16 cellular contexts compared by ENCODE assay signal in genomic region chr21:37414292-37415253, GRCh38. TPM values are rescaled to one million over a fixed set of nuclear protein-coding genes. Genes with fewer than 3 reads are reported as not detected.
DNase-seq lines count a peak whose midpoint lies in the region; ATAC-seq and TF ChIP-seq lines count a peak whose summit lies in the region.
"Had no signal": no experiment of that assay in that cellular context is flagged by ENCODE, and none has a peak within 500 bp of the region (broad histone marks: within the 10 kb centered on the region; RNA-seq: fewer than 3 reads in every experiment).

No MANE protein-coding gene starts in this region.

- in situ Hi-C loops in GM13976 (cut with MboI; ENCODE audit: low sequenced_read_pairs, unreplicated experiment), result no loop called here

- H3K4me1 Mint-ChIP-seq in activated CD8-positive, alpha-beta T cell treated with anti-CD3 and anti-CD28 coated beads for 36 hours (ENCODE audit: low read depth), result peaks cover 87% of the 10 kb centered on the region
- peaks cover 80 to 85% of the 10 kb centered on the region in 2 donors for H3K4me1 Mint-ChIP-seq in natural killer cell

- CTCF ChIA-PET in activated CD8-positive, alpha-beta T cell treated with anti-CD3 and anti-CD28 coated beads for 36 hours (lab: Charles Lee), result interaction anchor here (2.8 kb wide), 1 partner anchor 45 kb away, joined by 8 read pairs; no protein-coding TSS in a partner anchor

- intact Hi-C loops in activated CD8-positive, alpha-beta T cell treated with anti-CD3 and anti-CD28 coated beads for 36 hours (cut with micrococcal nuclease), result no loop called here
- intact Hi-C loops in natural killer cell (cut with micrococcal nuclease) (loop anchor here (5.0 kb wide), 2 partner anchors 33 to 48 kb away; no protein-coding TSS in a partner anchor), posterior cingulate gyrus (cut with DNase I) (no loop called here)

- POLR2A ChIA-PET in activated CD8-positive, alpha-beta T cell treated with anti-CD3 and anti-CD28 coated beads for 36 hours (lab: Charles Lee), result interaction anchor here (0.7 to 1.2 kb wide), 2 partner anchors 28 to 149 kb away, joined by 3 read pairs; no protein-coding TSS in a partner anchor

- H3K27ac Mint-ChIP-seq in activated CD8-positive, alpha-beta T cell treated with anti-CD3 and anti-CD28 coated beads for 36 hours, result peak overlapping the region; percentile 70
- H3K27ac Mint-ChIP-seq in natural killer cell, result peak overlapping the region; percentile 73 to 81

- no peak for DNase-seq in activated CD4-positive, CD25-positive, alpha-beta regulatory T cell (lab: John Stamatoyannopoulos, UW)
- no peak for DNase-seq in activated CD8-positive, alpha-beta T cell treated with anti-CD3 and anti-CD28 coated beads for 36 hours
- DNase-seq in natural killer cell (no peak), posterior cingulate gyrus (no peak), GM13976 (ENCODE audit: low spot score) (no peak)
- DNase-seq: activated CD8-positive, alpha-beta memory T cell treated with anti-CD3 and anti-CD28 coated beads, Interleukin-2, amount 50 U/mL, for 48 hours; Caco-2; effector memory CD4-positive, alpha-beta T cell; GDM1; NCI-H1930; NCI-H526 treated with DMSO at 0.1 percent for 48 hours; pancreas; substantia nigra had no signal

- no peak overlapping the region for H3K4me3 Mint-ChIP-seq in activated CD8-positive, alpha-beta T cell treated with anti-CD3 and anti-CD28 coated beads for 36 hours
- no peak overlapping the region for H3K4me3 Mint-ChIP-seq in natural killer cell

- no peak for TF ChIP-seq CTCF in activated CD8-positive, alpha-beta T cell treated with anti-CD3 and anti-CD28 coated beads for 36 hours (IDR thresholded peaks at IDR 0.05)
- TF ChIP-seq CTCF in natural killer cell (IDR thresholded peaks at IDR 0.05) (no peak), GM13976 (IDR thresholded peaks at IDR 0.05; ENCODE audit: borderline replicate concordance, control extremely low read depth, extremely low read depth, insufficient read depth, missing control alignments) (no peak)

- no peaks in the 10 kb centered on the region for H3K9me3 Mint-ChIP-seq in activated CD8-positive, alpha-beta T cell treated with anti-CD3 and anti-CD28 coated beads for 36 hours
- no peaks in the 10 kb centered on the region for H3K9me3 Mint-ChIP-seq in natural killer cell

- no peaks in the 10 kb centered on the region for H3K27me3 Mint-ChIP-seq in activated CD8-positive, alpha-beta T cell treated with anti-CD3 and anti-CD28 coated beads for 36 hours
- no peaks in the 10 kb centered on the region for H3K27me3 Mint-ChIP-seq in natural killer cell (ENCODE audit: low read depth in 2 of 2)

- peaks cover 11% of the 10 kb centered on the region for H3K36me3 Mint-ChIP-seq in activated CD8-positive, alpha-beta T cell treated with anti-CD3 and anti-CD28 coated beads for 36 hours (ENCODE audit: low read depth)
- H3K36me3 Mint-ChIP-seq in natural killer cell, result no peaks in the 10 kb centered on the region

- peak; percentile 30 to 44 for ATAC-seq in activated CD4-positive, CD25-positive, alpha-beta regulatory T cell treated with anti-CD3 and anti-CD28 coated beads, Interleukin-2, amount 50 U/mL, for 24 hours
- ATAC-seq in GM18868 (IDR thresholded peaks at IDR 0.05; ENCODE audit: unreplicated experiment) (peak; percentile 35), natural killer cell (no peak), HG03342 (IDR thresholded peaks at IDR 0.05; ENCODE audit: unreplicated experiment) (no peak)
- ATAC-seq in activated CD8-positive, alpha-beta T cell treated with anti-CD3 and anti-CD28 coated beads for 36 hours, result peak; percentile 41

RNA-seq across cellular contexts. Expression of gene DYRK1A, which starts 48.0 kb away (rescaled TPM):
- total RNA-seq in activated CD8-positive, alpha-beta T cell treated with anti-CD3 and anti-CD28 coated beads for 36 hours, result 10 to 100 TPM; 57.5 to 58.7 TPM
- total RNA-seq in natural killer cell, result 100 to 1,000 TPM; 149 to 166 (median 153) TPM

Comparison
In these comparisons a context has a peak if more than half of its experiments do, and no peak if none do; other contexts are left out.
1. ATAC-seq: peak in activated CD4-positive, CD25-positive, alpha-beta regulatory T cell treated with anti-CD3 and anti-CD28 coated beads, Interleukin-2, amount 50 U/mL, for 24 hours (2 of 2), GM18868 (single experiment) and activated CD8-positive, alpha-beta T cell treated with anti-CD3 and anti-CD28 coated beads for 36 hours (single experiment); none in natural killer cell (0 of 3) and HG03342 (single experiment).